Comparison of ENCODE assay signal across 6 cellular contexts in genomic region chr9:62908271-62908670, GRCh38.
DNase-seq lines count a peak whose midpoint lies in the region; ATAC-seq, FAIRE-seq and TF ChIP-seq lines count a peak whose summit lies in the region.
"Not testable (repeated sequence)": the region's sequence is repeated elsewhere in the genome, so short reads cannot be mapped to it uniquely, and the experiment has no call there.

No MANE protein-coding gene starts in this region.

- not testable (repeated sequence) for H3K9me3 ChIP-seq in RWPE2 (ENCODE audit: severe bottlenecking); kidney (ENCODE audit: control insufficient read depth in 1 of 2, low read length in 2 of 2); aorta (ENCODE audit: control insufficient read depth, low read length)

- WGBS in aorta, 2 donors: 80 to 81% methylated on average over 2 to 3 of the region's 4 CpGs

- not testable (repeated sequence) for TF ChIP-seq CTCF in RWPE2 (IDR thresholded peaks at IDR 0.05; ENCODE audit: poor library complexity, severe bottlenecking); chondrocyte (IDR thresholded peaks at IDR 0.05); kidney (IDR thresholded peaks at IDR 0.05; ENCODE audit: borderline replicate concordance, extremely low read depth, insufficient read depth)

- H3K27me3 Mint-ChIP-seq in chondrocyte (ENCODE audit: low read depth); natural killer cell treated with Interleukin-12 subunit alpha and Interleukin-12 subunit beta and Interleukin-15 and Interleukin-18, amount 100 ng/mL, for 72 hours: not testable (repeated sequence)

- not testable (repeated sequence) for H3K9ac ChIP-seq in kidney (ENCODE audit: low read length in 2 of 2)

- H3K27ac Mint-ChIP-seq in chondrocyte (ENCODE audit: unreplicated experiment); natural killer cell treated with Interleukin-12 subunit alpha and Interleukin-12 subunit beta and Interleukin-15 and Interleukin-18, amount 100 ng/mL, for 72 hours: not testable (repeated sequence)

- FAIRE-seq in kidney (lab: Jason Lieb, UNC): not testable (repeated sequence)

- not testable (repeated sequence) for ATAC-seq in RWPE2 (ENCODE audit: low read depth); natural killer cell treated with Interleukin-12 subunit alpha and Interleukin-12 subunit beta and Interleukin-15 and Interleukin-18, amount 100 ng/mL, for 72 hours; sciatic nerve; aorta (ENCODE audit: low FRiP score)

- H3K36me3 Mint-ChIP-seq in chondrocyte (ENCODE audit: low read depth); natural killer cell treated with Interleukin-12 subunit alpha and Interleukin-12 subunit beta and Interleukin-15 and Interleukin-18, amount 100 ng/mL, for 72 hours: not testable (repeated sequence)

- DNase-seq in RWPE2 (ENCODE audit: low spot score) (peak; percentile 11), chondrocyte (ENCODE audit: low spot score) (peak; percentile 57), kidney (peak; percentile 43), sciatic nerve (ENCODE audit: low spot score) (peak; percentile 15), aorta (peak; percentile 11 to 22)
- peak; percentile 42 for DNase-seq in natural killer cell treated with Interleukin-12 subunit alpha and Interleukin-12 subunit beta and Interleukin-15 and Interleukin-18, amount 100 ng/mL, for 72 hours (ENCODE audit: low spot score)

- not testable (repeated sequence) for H3K27ac ChIP-seq in RWPE2 (ENCODE audit: poor library complexity, severe bottlenecking); kidney (ENCODE audit: low read depth in 2 of 2, low read length in 2 of 2); aorta (ENCODE audit: low read depth in 1 of 2, low read length in 2 of 2)

- H3K9me3 Mint-ChIP-seq in chondrocyte (ENCODE audit: low read depth); natural killer cell treated with Interleukin-12 subunit alpha and Interleukin-12 subunit beta and Interleukin-15 and Interleukin-18, amount 100 ng/mL, for 72 hours: not testable (repeated sequence)

- not testable (repeated sequence) for H3K4me3 ChIP-seq in RWPE2 (ENCODE audit: severe bottlenecking); kidney (ENCODE audit: low read length in 2 of 2); aorta (ENCODE audit: low read length in 2 of 2)

- not testable (repeated sequence) for H3K4me1 ChIP-seq in RWPE2 (ENCODE audit: insufficient read depth, poor library complexity, severe bottlenecking); kidney (ENCODE audit: control insufficient read depth in 1 of 2, insufficient read depth in 1 of 2, low read depth in 1 of 2, low read length in 2 of 2); aorta (ENCODE audit: control insufficient read depth in 1 of 2, insufficient read depth in 2 of 2, low read length in 2 of 2)

- not testable (repeated sequence) for H3K4me1 Mint-ChIP-seq in chondrocyte (ENCODE audit: low read depth); natural killer cell treated with Interleukin-12 subunit alpha and Interleukin-12 subunit beta and Interleukin-15 and Interleukin-18, amount 100 ng/mL, for 72 hours (ENCODE audit: low read depth in 2 of 2)

- not testable (repeated sequence) for H3K27me3 ChIP-seq in RWPE2 (ENCODE audit: insufficient read depth, poor library complexity, severe bottlenecking); aorta (ENCODE audit: control insufficient read depth in 1 of 2, insufficient read depth in 2 of 2, low read length in 1 of 2)

- H3K36me3 ChIP-seq in RWPE2 (ENCODE audit: low read depth); kidney (ENCODE audit: control insufficient read depth in 1 of 2, insufficient read depth in 2 of 2, low read length in 2 of 2); aorta (ENCODE audit: control insufficient read depth in 1 of 2, insufficient read depth in 2 of 2, low read length in 1 of 2): not testable (repeated sequence)

- intact Hi-C loops in kidney (cut with DNase I); sciatic nerve (cut with DNase I); aorta (cut with DNase I): not testable (repeated sequence)

- H3K4me3 Mint-ChIP-seq in chondrocyte (ENCODE audit: unreplicated experiment); natural killer cell treated with Interleukin-12 subunit alpha and Interleukin-12 subunit beta and Interleukin-15 and Interleukin-18, amount 100 ng/mL, for 72 hours: not testable (repeated sequence)
